In the genomic region with DNA sequence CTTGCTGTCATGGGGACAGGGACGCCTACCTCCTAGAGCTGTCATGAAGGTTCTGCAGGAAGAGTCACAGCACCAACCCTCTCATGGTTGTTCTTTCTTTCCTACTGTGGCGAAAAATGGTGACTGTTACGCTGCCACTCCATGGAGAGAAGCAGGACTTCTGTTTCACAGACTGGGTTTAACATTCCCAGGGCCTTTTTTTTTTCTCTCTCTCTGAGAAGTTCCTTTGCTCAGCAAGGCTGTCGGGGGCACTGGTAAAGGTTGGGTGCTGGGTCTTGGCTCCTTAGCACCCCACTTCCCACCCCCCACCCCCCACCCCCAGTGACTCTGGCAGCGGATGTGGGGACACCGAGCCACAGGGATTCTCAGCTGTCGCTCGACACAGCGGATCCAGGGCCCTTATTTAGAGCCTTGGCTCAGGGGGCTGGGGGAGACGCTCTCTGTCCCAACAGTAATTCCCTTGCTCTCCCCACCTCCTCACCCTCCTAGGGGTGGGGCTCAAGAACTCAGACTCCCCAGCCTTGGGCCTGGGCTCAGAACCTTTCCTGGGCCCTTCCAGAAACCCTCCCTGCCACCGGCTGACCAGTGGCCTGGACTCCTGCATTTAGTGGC, we compare ENCODE assay signal across 1 cellular context.
TF ChIP-seq lines count a peak whose summit lies in the region.

No MANE protein-coding gene starts in this region.

TF ChIP-seq in HepG2, 621 proteins besides CTCF, POLR2A, EP300 and RAD21 (continued from another document):
- no peak for TF ChIP-seq ZNF414 (CRISPR knock-in tag; IDR thresholded peaks at IDR 0.05)
- TF ChIP-seq, protein P1, sequence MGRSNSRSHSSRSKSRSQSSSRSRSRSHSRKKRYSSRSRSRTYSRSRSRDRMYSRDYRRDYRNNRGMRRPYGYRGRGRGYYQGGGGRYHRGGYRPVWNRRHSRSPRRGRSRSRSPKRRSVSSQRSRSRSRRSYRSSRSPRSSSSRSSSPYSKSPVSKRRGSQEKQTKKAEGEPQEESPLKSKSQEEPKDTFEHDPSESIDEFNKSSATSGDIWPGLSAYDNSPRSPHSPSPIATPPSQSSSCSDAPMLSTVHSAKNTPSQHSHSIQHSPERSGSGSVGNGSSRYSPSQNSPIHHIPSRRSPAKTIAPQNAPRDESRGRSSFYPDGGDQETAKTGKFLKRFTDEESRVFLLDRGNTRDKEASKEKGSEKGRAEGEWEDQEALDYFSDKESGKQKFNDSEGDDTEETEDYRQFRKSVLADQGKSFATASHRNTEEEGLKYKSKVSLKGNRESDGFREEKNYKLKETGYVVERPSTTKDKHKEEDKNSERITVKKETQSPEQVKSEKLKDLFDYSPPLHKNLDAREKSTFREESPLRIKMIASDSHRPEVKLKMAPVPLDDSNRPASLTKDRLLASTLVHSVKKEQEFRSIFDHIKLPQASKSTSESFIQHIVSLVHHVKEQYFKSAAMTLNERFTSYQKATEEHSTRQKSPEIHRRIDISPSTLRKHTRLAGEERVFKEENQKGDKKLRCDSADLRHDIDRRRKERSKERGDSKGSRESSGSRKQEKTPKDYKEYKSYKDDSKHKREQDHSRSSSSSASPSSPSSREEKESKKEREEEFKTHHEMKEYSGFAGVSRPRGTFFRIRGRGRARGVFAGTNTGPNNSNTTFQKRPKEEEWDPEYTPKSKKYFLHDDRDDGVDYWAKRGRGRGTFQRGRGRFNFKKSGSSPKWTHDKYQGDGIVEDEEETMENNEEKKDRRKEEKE (IDR thresholded peaks at IDR 0.05), result no peak
- TF ChIP-seq, protein P2, sequence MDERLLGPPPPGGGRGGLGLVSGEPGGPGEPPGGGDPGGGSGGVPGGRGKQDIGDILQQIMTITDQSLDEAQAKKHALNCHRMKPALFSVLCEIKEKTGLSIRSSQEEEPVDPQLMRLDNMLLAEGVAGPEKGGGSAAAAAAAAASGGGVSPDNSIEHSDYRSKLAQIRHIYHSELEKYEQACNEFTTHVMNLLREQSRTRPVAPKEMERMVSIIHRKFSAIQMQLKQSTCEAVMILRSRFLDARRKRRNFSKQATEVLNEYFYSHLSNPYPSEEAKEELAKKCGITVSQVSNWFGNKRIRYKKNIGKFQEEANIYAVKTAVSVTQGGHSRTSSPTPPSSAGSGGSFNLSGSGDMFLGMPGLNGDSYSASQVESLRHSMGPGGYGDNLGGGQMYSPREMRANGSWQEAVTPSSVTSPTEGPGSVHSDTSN (CRISPR knock-in tag; IDR thresholded peaks at IDR 0.05), result no peak
- TF ChIP-seq KAT7 (CRISPR knock-in tag; IDR thresholded peaks at IDR 0.05; ENCODE audit: borderline replicate concordance), result no peak
- no peak for TF ChIP-seq TBX2 (CRISPR knock-in tag; IDR thresholded peaks at IDR 0.05; ENCODE audit: borderline replicate concordance)
- no peak for TF ChIP-seq RBFOX2 (IDR thresholded peaks at IDR 0.05; ENCODE audit: low read depth, low read length)
- TF ChIP-seq ZNF263 (CRISPR knock-in tag; IDR thresholded peaks at IDR 0.05), result no peak
- no peak for TF ChIP-seq ZNF616 (CRISPR knock-in tag; IDR thresholded peaks at IDR 0.05; ENCODE audit: low read depth)
- no peak for TF ChIP-seq KDM6A (CRISPR knock-in tag; IDR thresholded peaks at IDR 0.05; ENCODE audit: low read depth)
- no peak for TF ChIP-seq ZFAT (CRISPR knock-in tag; conservative IDR thresholded peaks at IDR 0.05)
- TF ChIP-seq SOX13 (IDR thresholded peaks at IDR 0.05), result no peak
- no peak for TF ChIP-seq SOX13 (CRISPR knock-in tag; conservative IDR thresholded peaks at IDR 0.05 in 1 of 2, IDR thresholded peaks at IDR 0.05 in 1 of 2)
- TF ChIP-seq, protein P3, sequence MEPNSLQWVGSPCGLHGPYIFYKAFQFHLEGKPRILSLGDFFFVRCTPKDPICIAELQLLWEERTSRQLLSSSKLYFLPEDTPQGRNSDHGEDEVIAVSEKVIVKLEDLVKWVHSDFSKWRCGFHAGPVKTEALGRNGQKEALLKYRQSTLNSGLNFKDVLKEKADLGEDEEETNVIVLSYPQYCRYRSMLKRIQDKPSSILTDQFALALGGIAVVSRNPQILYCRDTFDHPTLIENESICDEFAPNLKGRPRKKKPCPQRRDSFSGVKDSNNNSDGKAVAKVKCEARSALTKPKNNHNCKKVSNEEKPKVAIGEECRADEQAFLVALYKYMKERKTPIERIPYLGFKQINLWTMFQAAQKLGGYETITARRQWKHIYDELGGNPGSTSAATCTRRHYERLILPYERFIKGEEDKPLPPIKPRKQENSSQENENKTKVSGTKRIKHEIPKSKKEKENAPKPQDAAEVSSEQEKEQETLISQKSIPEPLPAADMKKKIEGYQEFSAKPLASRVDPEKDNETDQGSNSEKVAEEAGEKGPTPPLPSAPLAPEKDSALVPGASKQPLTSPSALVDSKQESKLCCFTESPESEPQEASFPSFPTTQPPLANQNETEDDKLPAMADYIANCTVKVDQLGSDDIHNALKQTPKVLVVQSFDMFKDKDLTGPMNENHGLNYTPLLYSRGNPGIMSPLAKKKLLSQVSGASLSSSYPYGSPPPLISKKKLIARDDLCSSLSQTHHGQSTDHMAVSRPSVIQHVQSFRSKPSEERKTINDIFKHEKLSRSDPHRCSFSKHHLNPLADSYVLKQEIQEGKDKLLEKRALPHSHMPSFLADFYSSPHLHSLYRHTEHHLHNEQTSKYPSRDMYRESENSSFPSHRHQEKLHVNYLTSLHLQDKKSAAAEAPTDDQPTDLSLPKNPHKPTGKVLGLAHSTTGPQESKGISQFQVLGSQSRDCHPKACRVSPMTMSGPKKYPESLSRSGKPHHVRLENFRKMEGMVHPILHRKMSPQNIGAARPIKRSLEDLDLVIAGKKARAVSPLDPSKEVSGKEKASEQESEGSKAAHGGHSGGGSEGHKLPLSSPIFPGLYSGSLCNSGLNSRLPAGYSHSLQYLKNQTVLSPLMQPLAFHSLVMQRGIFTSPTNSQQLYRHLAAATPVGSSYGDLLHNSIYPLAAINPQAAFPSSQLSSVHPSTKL (CRISPR knock-in tag; IDR thresholded peaks at IDR 0.05), result 0 out of 2 replicates have a peak, but pooled peaks have one; percentile 3
- no peak for TF ChIP-seq KDM4B (CRISPR knock-in tag; IDR thresholded peaks at IDR 0.05)
- no peak for TF ChIP-seq ZNF879 (CRISPR knock-in tag; IDR thresholded peaks at IDR 0.05)
- no peak for TF ChIP-seq ZNF615 (CRISPR knock-in tag; IDR thresholded peaks at IDR 0.05; ENCODE audit: borderline replicate concordance)
- no peak for TF ChIP-seq ZNF562 (CRISPR knock-in tag; IDR thresholded peaks at IDR 0.05; ENCODE audit: borderline replicate concordance)
- no peak for TF ChIP-seq NCOA2 (CRISPR knock-in tag; IDR thresholded peaks at IDR 0.05)
- TF ChIP-seq ZNF687 (CRISPR knock-in tag; IDR thresholded peaks at IDR 0.05), result peak; percentile 10; the same call in 1 of the 2 replicates
- TF ChIP-seq POGZ (CRISPR knock-in tag; IDR thresholded peaks at IDR 0.05), result peak; percentile 32; the same call in 1 of the 2 replicates
- no peak for TF ChIP-seq DNMT3B (CRISPR knock-in tag; conservative IDR thresholded peaks at IDR 0.05)
- TF ChIP-seq SCMH1 (CRISPR knock-in tag; IDR thresholded peaks at IDR 0.05; ENCODE audit: borderline replicate concordance), result no peak
- no peak for TF ChIP-seq FOXA3 (CRISPR knock-in tag; IDR thresholded peaks at IDR 0.05)
